8 cellular contexts compared by ENCODE assay signal in the genomic region with DNA sequence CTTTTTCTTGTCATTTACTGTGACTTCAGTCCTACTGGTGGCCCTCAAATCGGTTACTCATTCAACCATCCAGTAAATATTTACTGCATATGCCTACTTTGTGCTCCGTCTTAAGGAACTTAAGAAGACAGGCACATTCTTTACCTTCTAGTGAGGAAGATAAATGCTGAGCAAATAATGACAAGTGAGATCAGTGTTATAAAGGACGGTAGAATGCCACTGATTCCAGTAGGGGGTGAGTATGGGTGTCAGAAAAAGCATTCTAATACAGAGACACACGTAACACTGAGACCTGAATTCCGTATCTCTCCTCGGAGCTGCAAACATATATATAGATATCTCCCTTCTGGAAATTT. TPM values are rescaled to one million over a fixed set of nuclear protein-coding genes. Genes with fewer than 3 reads are reported as not detected.
DNase-seq lines count a peak whose midpoint lies in the region; ATAC-seq and TF ChIP-seq lines count a peak whose summit lies in the region.

No MANE protein-coding gene starts in this region.

- peak overlapping the region; percentile 62 for H3K4me3 ChIP-seq in GM12864 (ENCODE audit: low read depth, low read length)
- peak overlapping the region; percentile 96 for H3K4me3 ChIP-seq in PC-3 (ENCODE audit: low read length)
- peak overlapping the region; percentile 98 for H3K4me3 ChIP-seq in epithelial cell of esophagus (ENCODE audit: low read length)

- intact Hi-C loops in PC-3 (cut with micrococcal nuclease): loop anchor here (2.0 kb wide), 1 partner anchor 88 kb away; no protein-coding TSS in a partner anchor

- peak overlapping the region; percentile 95 for H2AFZ ChIP-seq in PC-3 (ENCODE audit: low read length)

- DNase-seq in GM12864 (ENCODE audit: low read depth) (no peak), PC-3 (peak; percentile 41), epithelial cell of esophagus (ENCODE audit: low read depth) (no peak), renal cortical epithelial cell (ENCODE audit: low read depth) (peak; percentile 19), amygdala (lab: John Stamatoyannopoulos, UW) (no peak), foreskin keratinocyte (no peak)

- POLR2A ChIA-PET in PC-3 (lab: Charles Lee; ENCODE audit: unreplicated experiment): no interaction called here

- ATAC-seq in PC-3: peak; percentile 9; the same call in 1 of the 2 replicates
- ATAC-seq in GM21737 (IDR thresholded peaks at IDR 0.05; ENCODE audit: unreplicated experiment): no peak
- ATAC-seq in esophagus mucosa: no peak
- ATAC-seq in foreskin keratinocyte: no peak

- peak; percentile 7 for TF ChIP-seq CTCF in GM12864 (IDR thresholded peaks at IDR 0.05; ENCODE audit: low read depth, low read length, missing control alignments)
- 0 out of 2 replicates have a peak, but pooled peaks have one; percentile 20 for TF ChIP-seq CTCF in PC-3 (conservative IDR thresholded peaks at IDR 0.05; ENCODE audit: low read depth, low read length)
- no peak for TF ChIP-seq CTCF in epithelial cell of esophagus (IDR thresholded peaks at IDR 0.05; ENCODE audit: insufficient read depth, low read depth, low read length, missing control alignments)
- no peak for TF ChIP-seq CTCF in foreskin keratinocyte (conservative IDR thresholded peaks at IDR 0.05)

- no peaks in the 10 kb centered on the region for H3K27me3 ChIP-seq in PC-3 (ENCODE audit: low read length)
- H3K27me3 ChIP-seq in foreskin keratinocyte: no peaks in the 10 kb centered on the region

- no peaks in the 10 kb centered on the region for H4K20me1 ChIP-seq in PC-3 (ENCODE audit: low read length)

- no TSS peak for BruUV-seq in PC-3 (replicated peaks; lab: Mats Ljungman, UMichigan)

- H3K79me2 ChIP-seq in PC-3 (ENCODE audit: low read length): peaks cover 37% of the 10 kb centered on the region

- H3K4me1 ChIP-seq in PC-3 (ENCODE audit: insufficient read depth, low read length): peaks cover 29% of the 10 kb centered on the region
- H3K4me1 ChIP-seq in foreskin keratinocyte: peaks cover 6% of the 10 kb centered on the region

- H3K36me3 ChIP-seq in PC-3 (ENCODE audit: low read depth, low read length): peaks cover 19% of the 10 kb centered on the region

- H3K9ac ChIP-seq in PC-3 (ENCODE audit: low read length): peak overlapping the region; percentile 91; the same call in 1 of the 2 replicates

- no peaks in the 10 kb centered on the region for H3K9me2 ChIP-seq in PC-3 (replicated peaks; ENCODE audit: low read length)

- H3K9me3 ChIP-seq in PC-3 (ENCODE audit: low read length): no peaks in the 10 kb centered on the region

- H3F3A ChIP-seq in PC-3 (ENCODE audit: low read length, unreplicated experiment): no peaks in the 10 kb centered on the region

- CTCF ChIA-PET in PC-3 (lab: Charles Lee): no interaction called here

- H3K27ac ChIP-seq in PC-3 (ENCODE audit: low read length) (no peak overlapping the region), foreskin keratinocyte (no peak overlapping the region)

- H3K4me2 ChIP-seq in PC-3 (ENCODE audit: low read length): peak overlapping the region; percentile 87

RNA-seq across cellular contexts. Expression of a gene that starts 1.6 kb away (rescaled TPM):
- total RNA-seq in PC-3 (2014; rRNA removed) (6.6 and 11.2 TPM in 2 replicates), renal cortical epithelial cell (6.9 and 25.9 TPM in 2 replicates), esophagus mucosa (5.1 TPM), foreskin keratinocyte (6.0 and 6.3 TPM in 2 replicates)
- polyA plus RNA-seq in foreskin keratinocyte: 3.2 and 3.4 TPM in 2 replicates

RNA-seq across cellular contexts. Expression of a gene that starts 38.2 kb away (rescaled TPM):
- total RNA-seq in PC-3 (2014; rRNA removed) (41.7 and 42.1 TPM in 2 replicates), renal cortical epithelial cell (15.1 and 48.0 TPM in 2 replicates), esophagus mucosa (28.7 TPM), foreskin keratinocyte (22.5 and 25.5 TPM in 2 replicates)
- 6.7 and 8.2 TPM in 2 replicates for polyA plus RNA-seq in foreskin keratinocyte

Comparison
In these comparisons a context has a peak if more than half of its experiments do, and no peak if none do; other contexts are left out.
1. DNase-seq: peak in PC-3 (single experiment) and renal cortical epithelial cell (single experiment); none in GM12864 (single experiment), epithelial cell of esophagus (single experiment), amygdala (0 of 56) and foreskin keratinocyte (0 of 2).
2. CTCF ChIP-seq: peak in GM12864 (single experiment) and PC-3 (single experiment); none in epithelial cell of esophagus (single experiment) and foreskin keratinocyte (single experiment).
3. Peak in every context shown above with its lines, with median percentiles within 50 percentile points of each other: H3K4me3 ChIP-seq.